ENCODE assay signal across 10 cellular contexts in the genomic region with DNA sequence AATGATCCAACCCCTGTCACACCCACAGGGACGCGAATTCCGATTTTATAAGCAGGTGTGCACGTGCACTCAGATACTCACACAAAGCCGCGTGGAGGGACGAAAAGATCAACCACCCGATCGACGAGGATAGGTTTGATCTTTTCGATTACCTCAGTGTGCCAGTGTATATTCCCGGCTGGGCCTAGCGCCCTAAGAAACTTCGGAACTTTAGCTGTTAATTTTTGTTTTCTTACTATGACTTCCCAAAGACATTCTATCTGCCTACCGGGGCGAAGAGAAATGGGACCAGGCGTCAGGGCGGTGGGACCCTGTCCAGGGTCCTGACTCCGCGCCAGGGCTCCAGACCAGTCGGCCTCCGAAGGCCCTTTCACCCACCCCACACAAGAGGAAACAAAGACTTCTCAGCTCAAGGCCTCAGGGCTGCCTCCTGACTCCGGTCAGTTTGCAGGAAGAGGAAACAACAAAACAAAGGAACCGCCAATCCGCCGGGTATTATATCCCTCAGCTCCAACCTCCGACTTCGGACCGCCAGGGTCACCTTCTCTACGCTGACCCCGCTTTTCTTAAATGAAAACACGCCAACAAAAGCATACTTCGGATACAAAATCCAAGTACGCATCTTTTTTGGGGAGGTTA. TPM values are rescaled to one million over a fixed set of nuclear protein-coding genes. Genes with fewer than 3 reads are reported as not detected.
DNase-seq lines count a peak whose midpoint lies in the region; ATAC-seq, FAIRE-seq and TF ChIP-seq lines count a peak whose summit lies in the region.
"Had no signal": no experiment of that assay in that cellular context is flagged by ENCODE, and none has a peak within 500 bp of the region (broad histone marks: within the 10 kb centered on the region; RNA-seq: fewer than 3 reads in every experiment).

No MANE protein-coding gene starts in this region.

- no peaks in the 10 kb centered on the region for H3K9me3 ChIP-seq in HUES64 (ENCODE audit: insufficient read depth, low read depth, low read length)
- H3K9me3 ChIP-seq in kidney (ENCODE audit: control insufficient read depth in 1 of 2, low read length in 2 of 2) = no peaks in the 10 kb centered on the region
- H3K9me3 ChIP-seq in small intestine (ENCODE audit: control insufficient read depth, low read depth) = no peaks in the 10 kb centered on the region

- peaks cover 48 to 90% (median 64%) of the 10 kb centered on the region in 5 donors for H3K27me3 Mint-ChIP-seq in naive thymus-derived CD8-positive, alpha-beta T cell
- H3K27me3 Mint-ChIP-seq in activated naive CD8-positive, alpha-beta T cell treated with anti-CD3 and anti-CD28 coated beads, Interleukin-2, amount 50 U/mL, for 24 hours = peaks cover 84% of the 10 kb centered on the region

- H3K9ac ChIP-seq in HUES64 (ENCODE audit: low read depth, low read length) = no peak overlapping the region
- H3K9ac ChIP-seq in kidney (ENCODE audit: low read length in 2 of 2) = no peak overlapping the region

- no peak for TF ChIP-seq CTCF in foreskin keratinocyte (conservative IDR thresholded peaks at IDR 0.05)
- no peak for TF ChIP-seq CTCF in kidney (IDR thresholded peaks at IDR 0.05; ENCODE audit: borderline replicate concordance, extremely low read depth, insufficient read depth)

- no peak overlapping the region for H3K27ac ChIP-seq in HUES64 (ENCODE audit: low read depth, low read length)
- no peak overlapping the region for H3K27ac ChIP-seq in foreskin keratinocyte
- no peak overlapping the region for H3K27ac ChIP-seq in kidney (ENCODE audit: low read depth in 2 of 2, low read length in 2 of 2)
- H3K27ac ChIP-seq in small intestine (ENCODE audit: low read depth in 1 of 2, low read length in 1 of 2) = no peak overlapping the region

- H3K27ac Mint-ChIP-seq in naive thymus-derived CD8-positive, alpha-beta T cell = no peak overlapping the region
- H3K27ac Mint-ChIP-seq in activated naive CD8-positive, alpha-beta T cell treated with anti-CD3 and anti-CD28 coated beads, Interleukin-2, amount 50 U/mL, for 24 hours = no peak overlapping the region

- POLR2A ChIA-PET in naive thymus-derived CD8-positive, alpha-beta T cell (lab: Charles Lee) = no interaction called here

- peak; percentile 18 for ATAC-seq in foreskin keratinocyte
- ATAC-seq in naive thymus-derived CD8-positive, alpha-beta T cell = no peak
- no peak for ATAC-seq in activated naive CD8-positive, alpha-beta T cell treated with anti-CD3 and anti-CD28 coated beads, Interleukin-2, amount 50 U/mL, for 24 hours

- intact Hi-C loops in kidney (cut with DNase I) = loop anchor here (10.0 kb wide), 1 partner anchor 411 kb away; no protein-coding TSS in a partner anchor

- H3K36me3 Mint-ChIP-seq in naive thymus-derived CD8-positive, alpha-beta T cell = no peaks in the 10 kb centered on the region
- no peaks in the 10 kb centered on the region for H3K36me3 Mint-ChIP-seq in activated naive CD8-positive, alpha-beta T cell treated with anti-CD3 and anti-CD28 coated beads, Interleukin-2, amount 50 U/mL, for 24 hours (ENCODE audit: low read depth)

- peaks cover 9 to 38% (median 34%) of the 10 kb centered on the region in 4 donors for H3K4me1 Mint-ChIP-seq in naive thymus-derived CD8-positive, alpha-beta T cell
- H3K4me1 Mint-ChIP-seq in activated naive CD8-positive, alpha-beta T cell treated with anti-CD3 and anti-CD28 coated beads, Interleukin-2, amount 50 U/mL, for 24 hours = peaks cover 31% of the 10 kb centered on the region

- DNase-seq in CD1c-positive myeloid dendritic cell (ENCODE audit: extremely low spot score) = peak; percentile 58
- DNase-seq in foreskin keratinocyte = no peak
- DNase-seq in naive thymus-derived CD8-positive, alpha-beta T cell = no peak
- DNase-seq in RCC 7860 (ENCODE audit: low spot score) = no peak
- no peak for DNase-seq in activated naive CD8-positive, alpha-beta T cell treated with anti-CD3 and anti-CD28 coated beads, Interleukin-2, amount 50 U/mL, for 24 hours
- DNase-seq in kidney = no peak
- no peak for DNase-seq in small intestine
- DNase-seq: activated CD4-positive, alpha-beta T cell treated with anti-CD3 and anti-CD28 coated beads, Interleukin-2, amount 50 U/mL, for 4 hours had no signal

- H3K4me1 ChIP-seq in HUES64 (ENCODE audit: insufficient read depth, low read length) (peaks cover 34% of the 10 kb centered on the region), foreskin keratinocyte (no peaks in the 10 kb centered on the region), kidney (ENCODE audit: control insufficient read depth in 1 of 2, insufficient read depth in 1 of 2, low read depth in 1 of 2, low read length in 2 of 2) (peaks cover 4 to 12% of the 10 kb centered on the region in 2 donors), small intestine (ENCODE audit: control insufficient read depth in 2 of 2, insufficient read depth in 1 of 2, low read depth in 1 of 2, low read length in 1 of 2) (peaks cover 0 to 3% of the 10 kb centered on the region in 2 donors)

- FAIRE-seq in RCC 7860 (lab: Jason Lieb, UNC) (no peak), kidney (lab: Jason Lieb, UNC) (no peak), small intestine (lab: Jason Lieb, UNC) (no peak)

- H3K4me3 Mint-ChIP-seq in naive thymus-derived CD8-positive, alpha-beta T cell = peak overlapping the region in 8 of 10 donors; percentile 20 to 69 (median 46)
- no peak overlapping the region for H3K4me3 Mint-ChIP-seq in activated naive CD8-positive, alpha-beta T cell treated with anti-CD3 and anti-CD28 coated beads, Interleukin-2, amount 50 U/mL, for 24 hours

- no peaks in the 10 kb centered on the region for H3K36me3 ChIP-seq in HUES64 (ENCODE audit: insufficient read depth, low read length)
- H3K36me3 ChIP-seq in kidney (ENCODE audit: control insufficient read depth in 1 of 2, insufficient read depth in 2 of 2, low read length in 2 of 2) = no peaks in the 10 kb centered on the region
- no peaks in the 10 kb centered on the region for H3K36me3 ChIP-seq in small intestine (ENCODE audit: control insufficient read depth in 2 of 2, insufficient read depth in 2 of 2, low read length in 2 of 2)

- H3K27me3 ChIP-seq in HUES64 (ENCODE audit: insufficient read depth, low read length) (peaks cover 80% of the 10 kb centered on the region), foreskin keratinocyte (peaks cover 79% of the 10 kb centered on the region), small intestine (ENCODE audit: control insufficient read depth in 2 of 2, insufficient read depth in 2 of 2, low read length in 2 of 2) (peaks cover 6 to 47% of the 10 kb centered on the region in 2 donors)

- 13% methylated on average over 32 of the region's 34 CpGs for WGBS in HUES64
- WGBS in small intestine, 3 donors = 9 to 19% (median 16%) methylated on average over 34 of the region's 34 CpGs

- peak overlapping the region; percentile 50 for H3K4me3 ChIP-seq in HUES64 (ENCODE audit: low read length)
- H3K4me3 ChIP-seq in kidney (ENCODE audit: low read length in 2 of 2) = no peak overlapping the region
- H3K4me3 ChIP-seq in small intestine (ENCODE audit: low read depth in 1 of 2, low read length in 2 of 2) = no peak overlapping the region

- H3K9me3 Mint-ChIP-seq in naive thymus-derived CD8-positive, alpha-beta T cell = no peaks in the 10 kb centered on the region
- no peaks in the 10 kb centered on the region for H3K9me3 Mint-ChIP-seq in activated naive CD8-positive, alpha-beta T cell treated with anti-CD3 and anti-CD28 coated beads, Interleukin-2, amount 50 U/mL, for 24 hours

RNA-seq across cellular contexts. Expression of a gene that starts 6.8 kb away (rescaled TPM):
- polyA plus RNA-seq in HUES64 (2013, experiment 1 of 2) = 2.1 TPM
- polyA plus RNA-seq in HUES64 (2013, experiment 2 of 2) = 5.1 TPM
- total RNA-seq in foreskin keratinocyte = not detected in 2 replicates
- not detected in 2 replicates for polyA plus RNA-seq in foreskin keratinocyte
- total RNA-seq in naive thymus-derived CD8-positive, alpha-beta T cell = not detected
- not detected for polyA plus RNA-seq in naive thymus-derived CD8-positive, alpha-beta T cell
- not detected for total RNA-seq in kidney
- polyA plus RNA-seq in kidney (ENCODE audit: insufficient read depth, low read depth, low replicate concordance) = not detected
- not detected for polyA plus RNA-seq in small intestine
- total RNA-seq: osteocyte had no signal
